ENCODE assay signal across 1 cellular context in the genomic region with DNA sequence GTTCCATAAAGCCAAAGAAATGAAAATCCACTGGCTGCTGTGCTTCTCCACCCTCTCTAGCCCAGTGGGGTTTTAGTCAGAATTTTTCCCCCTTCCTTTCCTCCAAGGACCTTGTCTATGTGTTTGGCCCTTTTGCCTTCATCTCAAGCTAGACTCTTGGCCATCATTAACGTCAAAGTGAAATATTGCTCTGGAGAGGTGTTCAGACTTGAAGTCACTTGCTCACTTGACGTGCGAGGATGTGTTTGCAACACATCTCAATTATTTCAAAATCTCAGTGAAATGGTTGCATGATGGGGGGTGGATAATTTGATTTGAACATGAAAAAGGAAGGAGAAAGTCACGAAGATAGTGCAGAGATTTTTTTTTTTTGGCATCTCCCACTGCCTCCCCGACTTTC.
TF ChIP-seq lines count a peak whose summit lies in the region.

No MANE protein-coding gene starts in this region.

TF ChIP-seq in GM23338, 12 proteins besides CTCF, POLR2A, EP300 and RAD21:
- TF ChIP-seq, protein P1, sequence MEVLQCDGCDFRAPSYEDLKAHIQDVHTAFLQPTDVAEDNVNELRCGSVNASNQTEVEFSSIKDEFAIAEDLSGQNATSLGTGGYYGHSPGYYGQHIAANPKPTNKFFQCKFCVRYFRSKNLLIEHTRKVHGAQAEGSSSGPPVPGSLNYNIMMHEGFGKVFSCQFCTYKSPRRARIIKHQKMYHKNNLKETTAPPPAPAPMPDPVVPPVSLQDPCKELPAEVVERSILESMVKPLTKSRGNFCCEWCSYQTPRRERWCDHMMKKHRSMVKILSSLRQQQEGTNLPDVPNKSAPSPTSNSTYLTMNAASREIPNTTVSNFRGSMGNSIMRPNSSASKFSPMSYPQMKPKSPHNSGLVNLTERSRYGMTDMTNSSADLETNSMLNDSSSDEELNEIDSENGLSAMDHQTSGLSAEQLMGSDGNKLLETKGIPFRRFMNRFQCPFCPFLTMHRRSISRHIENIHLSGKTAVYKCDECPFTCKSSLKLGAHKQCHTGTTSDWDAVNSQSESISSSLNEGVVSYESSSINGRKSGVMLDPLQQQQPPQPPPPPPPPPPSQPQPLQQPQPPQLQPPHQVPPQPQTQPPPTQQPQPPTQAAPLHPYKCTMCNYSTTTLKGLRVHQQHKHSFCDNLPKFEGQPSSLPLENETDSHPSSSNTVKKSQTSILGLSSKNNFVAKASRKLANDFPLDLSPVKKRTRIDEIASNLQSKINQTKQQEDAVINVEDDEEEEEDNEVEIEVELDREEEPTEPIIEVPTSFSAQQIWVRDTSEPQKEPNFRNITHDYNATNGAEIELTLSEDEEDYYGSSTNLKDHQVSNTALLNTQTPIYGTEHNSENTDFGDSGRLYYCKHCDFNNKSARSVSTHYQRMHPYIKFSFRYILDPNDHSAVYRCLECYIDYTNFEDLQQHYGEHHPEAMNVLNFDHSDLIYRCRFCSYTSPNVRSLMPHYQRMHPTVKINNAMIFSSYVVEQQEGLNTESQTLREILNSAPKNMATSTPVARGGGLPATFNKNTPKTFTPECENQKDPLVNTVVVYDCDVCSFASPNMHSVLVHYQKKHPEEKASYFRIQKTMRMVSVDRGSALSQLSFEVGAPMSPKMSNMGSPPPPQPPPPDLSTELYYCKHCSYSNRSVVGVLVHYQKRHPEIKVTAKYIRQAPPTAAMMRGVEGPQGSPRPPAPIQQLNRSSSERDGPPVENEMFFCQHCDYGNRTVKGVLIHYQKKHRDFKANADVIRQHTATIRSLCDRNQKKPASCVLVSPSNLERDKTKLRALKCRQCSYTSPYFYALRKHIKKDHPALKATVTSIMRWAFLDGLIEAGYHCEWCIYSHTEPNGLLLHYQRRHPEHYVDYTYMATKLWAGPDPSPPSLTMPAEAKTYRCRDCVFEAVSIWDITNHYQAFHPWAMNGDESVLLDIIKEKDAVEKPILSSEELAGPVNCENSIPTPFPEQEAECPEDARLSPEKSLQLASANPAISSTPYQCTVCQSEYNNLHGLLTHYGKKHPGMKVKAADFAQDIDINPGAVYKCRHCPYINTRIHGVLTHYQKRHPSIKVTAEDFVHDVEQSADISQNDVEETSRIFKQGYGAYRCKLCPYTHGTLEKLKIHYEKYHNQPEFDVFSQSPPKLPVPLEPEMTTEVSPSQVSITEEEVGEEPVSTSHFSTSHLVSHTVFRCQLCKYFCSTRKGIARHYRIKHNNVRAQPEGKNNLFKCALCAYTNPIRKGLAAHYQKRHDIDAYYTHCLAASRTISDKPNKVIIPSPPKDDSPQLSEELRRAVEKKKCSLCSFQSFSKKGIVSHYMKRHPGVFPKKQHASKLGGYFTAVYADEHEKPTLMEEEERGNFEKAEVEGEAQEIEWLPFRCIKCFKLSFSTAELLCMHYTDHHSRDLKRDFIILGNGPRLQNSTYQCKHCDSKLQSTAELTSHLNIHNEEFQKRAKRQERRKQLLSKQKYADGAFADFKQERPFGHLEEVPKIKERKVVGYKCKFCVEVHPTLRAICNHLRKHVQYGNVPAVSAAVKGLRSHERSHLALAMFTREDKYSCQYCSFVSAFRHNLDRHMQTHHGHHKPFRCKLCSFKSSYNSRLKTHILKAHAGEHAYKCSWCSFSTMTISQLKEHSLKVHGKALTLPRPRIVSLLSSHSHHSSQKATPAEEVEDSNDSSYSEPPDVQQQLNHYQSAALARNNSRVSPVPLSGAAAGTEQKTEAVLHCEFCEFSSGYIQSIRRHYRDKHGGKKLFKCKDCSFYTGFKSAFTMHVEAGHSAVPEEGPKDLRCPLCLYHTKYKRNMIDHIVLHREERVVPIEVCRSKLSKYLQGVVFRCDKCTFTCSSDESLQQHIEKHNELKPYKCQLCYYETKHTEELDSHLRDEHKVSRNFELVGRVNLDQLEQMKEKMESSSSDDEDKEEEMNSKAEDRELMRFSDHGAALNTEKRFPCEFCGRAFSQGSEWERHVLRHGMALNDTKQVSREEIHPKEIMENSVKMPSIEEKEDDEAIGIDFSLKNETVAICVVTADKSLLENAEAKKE (CRISPR knock-in tag; IDR thresholded peaks at IDR 0.05), result no peak
- TF ChIP-seq, protein P2, sequence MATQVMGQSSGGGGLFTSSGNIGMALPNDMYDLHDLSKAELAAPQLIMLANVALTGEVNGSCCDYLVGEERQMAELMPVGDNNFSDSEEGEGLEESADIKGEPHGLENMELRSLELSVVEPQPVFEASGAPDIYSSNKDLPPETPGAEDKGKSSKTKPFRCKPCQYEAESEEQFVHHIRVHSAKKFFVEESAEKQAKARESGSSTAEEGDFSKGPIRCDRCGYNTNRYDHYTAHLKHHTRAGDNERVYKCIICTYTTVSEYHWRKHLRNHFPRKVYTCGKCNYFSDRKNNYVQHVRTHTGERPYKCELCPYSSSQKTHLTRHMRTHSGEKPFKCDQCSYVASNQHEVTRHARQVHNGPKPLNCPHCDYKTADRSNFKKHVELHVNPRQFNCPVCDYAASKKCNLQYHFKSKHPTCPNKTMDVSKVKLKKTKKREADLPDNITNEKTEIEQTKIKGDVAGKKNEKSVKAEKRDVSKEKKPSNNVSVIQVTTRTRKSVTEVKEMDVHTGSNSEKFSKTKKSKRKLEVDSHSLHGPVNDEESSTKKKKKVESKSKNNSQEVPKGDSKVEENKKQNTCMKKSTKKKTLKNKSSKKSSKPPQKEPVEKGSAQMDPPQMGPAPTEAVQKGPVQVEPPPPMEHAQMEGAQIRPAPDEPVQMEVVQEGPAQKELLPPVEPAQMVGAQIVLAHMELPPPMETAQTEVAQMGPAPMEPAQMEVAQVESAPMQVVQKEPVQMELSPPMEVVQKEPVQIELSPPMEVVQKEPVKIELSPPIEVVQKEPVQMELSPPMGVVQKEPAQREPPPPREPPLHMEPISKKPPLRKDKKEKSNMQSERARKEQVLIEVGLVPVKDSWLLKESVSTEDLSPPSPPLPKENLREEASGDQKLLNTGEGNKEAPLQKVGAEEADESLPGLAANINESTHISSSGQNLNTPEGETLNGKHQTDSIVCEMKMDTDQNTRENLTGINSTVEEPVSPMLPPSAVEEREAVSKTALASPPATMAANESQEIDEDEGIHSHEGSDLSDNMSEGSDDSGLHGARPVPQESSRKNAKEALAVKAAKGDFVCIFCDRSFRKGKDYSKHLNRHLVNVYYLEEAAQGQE (IDR thresholded peaks at IDR 0.05; ENCODE audit: unreplicated experiment), result no peak
- TF ChIP-seq EZH2phosphoT487 (IDR thresholded peaks at IDR 0.05; ENCODE audit: unreplicated experiment) (no peak), EZH2 (IDR thresholded peaks at IDR 0.05; ENCODE audit: low read depth, unreplicated experiment) (no peak), NANOG (IDR thresholded peaks at IDR 0.05; ENCODE audit: borderline replicate concordance) (no peak), STAT1 (IDR thresholded peaks at IDR 0.05; ENCODE audit: unreplicated experiment) (no peak), POLR2AphosphoS5 (IDR thresholded peaks at IDR 0.05; ENCODE audit: low read depth) (no peak), CREB1 (CRISPR knock-in tag; IDR thresholded peaks at IDR 0.05; ENCODE audit: low read depth) (no peak), ZNF114 (CRISPR knock-in tag; IDR thresholded peaks at IDR 0.05) (no peak), ZNF331 (CRISPR knock-in tag; IDR thresholded peaks at IDR 0.05; ENCODE audit: low read depth) (no peak), JUNB (IDR thresholded peaks at IDR 0.05; ENCODE audit: unreplicated experiment) (no peak)
- TF ChIP-seq, protein P3, sequence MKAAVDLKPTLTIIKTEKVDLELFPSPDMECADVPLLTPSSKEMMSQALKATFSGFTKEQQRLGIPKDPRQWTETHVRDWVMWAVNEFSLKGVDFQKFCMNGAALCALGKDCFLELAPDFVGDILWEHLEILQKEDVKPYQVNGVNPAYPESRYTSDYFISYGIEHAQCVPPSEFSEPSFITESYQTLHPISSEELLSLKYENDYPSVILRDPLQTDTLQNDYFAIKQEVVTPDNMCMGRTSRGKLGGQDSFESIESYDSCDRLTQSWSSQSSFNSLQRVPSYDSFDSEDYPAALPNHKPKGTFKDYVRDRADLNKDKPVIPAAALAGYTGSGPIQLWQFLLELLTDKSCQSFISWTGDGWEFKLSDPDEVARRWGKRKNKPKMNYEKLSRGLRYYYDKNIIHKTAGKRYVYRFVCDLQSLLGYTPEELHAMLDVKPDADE (IDR thresholded peaks at IDR 0.05), result no peak
TF ChIP-seq in GM23338: peak in this region for 0.
